ENCODE assay signal across 24 cellular contexts in the genomic region with DNA sequence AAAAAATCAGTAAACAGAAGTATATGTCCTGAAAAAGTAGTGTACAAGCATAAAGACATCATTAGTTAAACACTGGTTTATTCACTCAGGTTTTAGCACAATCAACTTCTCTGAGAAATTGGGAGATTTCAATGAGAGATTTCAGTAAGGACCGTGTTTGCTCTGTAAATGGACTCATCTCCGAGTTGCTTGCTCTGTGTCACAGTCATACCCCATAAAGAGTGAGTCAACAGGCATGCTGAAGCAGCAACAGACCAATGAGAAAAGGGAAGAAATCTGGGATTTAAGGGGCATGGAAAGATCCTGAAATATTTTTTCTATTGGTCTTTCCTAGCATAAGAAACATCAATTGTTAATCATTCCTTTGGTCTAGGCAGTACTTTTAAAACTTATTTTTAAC.
"Had no signal": no experiment of that assay in that cellular context is flagged by ENCODE, and none has a peak within 500 bp of the region (broad histone marks: within the 10 kb centered on the region; RNA-seq: fewer than 3 reads in every experiment).

No MANE protein-coding gene starts in this region.

- H3K4me3 ChIP-seq: ascending aorta, coronary artery, dorsolateral prefrontal cortex, heart left ventricle, ovary, skin epidermis, uterus had no signal

- H3K27ac ChIP-seq: ascending aorta, coronary artery, dorsolateral prefrontal cortex, heart left ventricle, ovary, skin epidermis, uterus had no signal

- H3K4me1 ChIP-seq: ascending aorta, heart left ventricle, uterus had no signal

- H3K36me3 ChIP-seq: ascending aorta, heart left ventricle, ovary, uterus had no signal

- H3K27me3 ChIP-seq: ascending aorta, ovary, uterus had no signal

- DNase-seq: activated CD4-positive, alpha-beta memory T cell treated with anti-CD3 and anti-CD28 coated beads for 36 hours; activated CD4-positive, alpha-beta T cell treated with anti-CD3 and anti-CD28 coated beads, Interleukin-2, amount 10 ng/mL, durations not matched to agents 24 days and 14 days; activated CD4-positive, CD25-positive, alpha-beta regulatory T cell treated with anti-CD3 and anti-CD28 coated beads, Interleukin-2, amount 50 U/mL, for 72 hours; activated CD8-positive, alpha-beta memory T cell treated with anti-CD3 and anti-CD28 coated beads, Interleukin-2, amount 50 U/mL, for 4 hours; activated gamma-delta T cell; activated naive CD4-positive, alpha-beta T cell treated with anti-CD3 and anti-CD28 coated beads, Interleukin-2, amount 10 ng/mL, durations not matched to agents 7 days and 5 days; activated naive CD8-positive, alpha-beta T cell treated with anti-CD3 and anti-CD28 coated beads, Interleukin-2, amount 10 ng/mL, durations not matched to agents 7 days and 5 days; activated T-cell treated with anti-CD3 and anti-CD28 coated beads, Interleukin-2, amount 50 U/mL, for 1 hour; dorsolateral prefrontal cortex; effector memory CD4-positive, alpha-beta T cell; erythroblast; heart left ventricle; hypothalamus; immature natural killer cell; naive B cell; ovary; stimulated activated CD4-positive, alpha-beta T cell treated with anti-CD3 and anti-CD28 coated beads, Interleukin-4, amount 100 ng/mL, for 24 hours; stimulated activated naive CD8-positive, alpha-beta T cell treated with anti-CD3 and anti-CD28 coated beads, Interleukin-15, amount 100 ng/mL, for 72 hours; substantia nigra; T-helper 9 cell; uterus had no signal

- H3K9me3 ChIP-seq: ascending aorta, ovary, uterus had no signal
